Comparison of ENCODE assay signal across 26 cellular contexts in genomic region chr7:139656387-139656786, GRCh38.
A peak's percentile ranks its signal among the peaks of the same experiment; 100 is the strongest.
DNase-seq lines count a peak whose midpoint lies in the region; ATAC-seq and TF ChIP-seq lines count a peak whose summit lies in the region.
"Had no signal": no experiment of that assay in that cellular context is flagged by ENCODE, and none has a peak within 500 bp of the region (broad histone marks: within the 10 kb centered on the region; RNA-seq: fewer than 3 reads in every experiment).

No MANE protein-coding gene starts in this region.

- H3K4me3 Mint-ChIP-seq in brain (no peak overlapping the region), progenitor cell of endocrine pancreas (ENCODE audit: low read depth) (no peak overlapping the region)
- H3K4me3 Mint-ChIP-seq: neural progenitor cell; stimulated activated naive CD8-positive, alpha-beta T cell treated with anti-CD3 and anti-CD28 coated beads, Interleukin-15, Interleukin-2, amounts not matched to agents 100 ng/mL and 50 ng/mL, for 24 hours; T-cell had no signal

- H3K27me3 Mint-ChIP-seq in brain (no peaks in the 10 kb centered on the region), progenitor cell of endocrine pancreas (no peaks in the 10 kb centered on the region)
- H3K27me3 Mint-ChIP-seq: stimulated activated naive CD8-positive, alpha-beta T cell treated with anti-CD3 and anti-CD28 coated beads, Interleukin-15, Interleukin-2, amounts not matched to agents 100 ng/mL and 50 ng/mL, for 24 hours; T-cell had no signal

- ATAC-seq in foreskin keratinocyte = peak; percentile 70
- ATAC-seq in GM18498 (IDR thresholded peaks at IDR 0.05; ENCODE audit: unreplicated experiment) = no peak
- ATAC-seq: left lobe of liver, T-cell had no signal

- peak overlapping the region; percentile 71 for H3K27ac ChIP-seq in foreskin keratinocyte
- H3K27ac ChIP-seq: esophagus muscularis mucosa, neural progenitor cell, transverse colon had no signal

- no peak for TF ChIP-seq POLR2A in lower leg skin (IDR thresholded peaks at IDR 0.05)

- H3K27ac Mint-ChIP-seq in brain (peak overlapping the region in 3 of 5 experiments; percentile 63 to 89 (median 72)), progenitor cell of endocrine pancreas (peak overlapping the region; percentile 11)
- H3K27ac Mint-ChIP-seq: neural progenitor cell had no signal

- DNase-seq in NCI-H82 treated with DMSO at 0.1 percent for 48 hours (lab: John Stamatoyannopoulos, UW; ENCODE audit: unreplicated experiment) (peak; percentile 55), foreskin keratinocyte (peak; percentile 63 to 83), progenitor cell of endocrine pancreas (ENCODE audit: low spot score, unreplicated experiment) (no peak), lower leg skin (ENCODE audit: low spot score in 2 of 2) (no peak), AG08395 (ENCODE audit: low spot score) (no peak), NCI-H2107 (lab: John Stamatoyannopoulos, UW) (no peak)
- DNase-seq: activated CD4-positive, alpha-beta T cell treated with anti-CD3 and anti-CD28 coated beads for 1 hour; activated T-cell treated with anti-CD3 and anti-CD28 coated beads, Interleukin-2, amount 50 U/mL, for 1 hour; AML-193; amygdala; DMS79; effector CD8-positive, alpha-beta T cell; KG1; NCI-H1694; NCI-H69; SHP77; stimulated activated CD4-positive, alpha-beta T cell treated with anti-CD3 and anti-CD28 coated beads, Interleukin-2, amount 100 ng/mL, for 48 hours; T-cell; transverse colon had no signal

- H3K4me1 ChIP-seq in foreskin keratinocyte = peaks cover 35% of the 10 kb centered on the region

- H3K4me3 ChIP-seq in lower leg skin (ENCODE audit: low read depth, poor library complexity, severe bottlenecking) = no peak overlapping the region
- H3K4me3 ChIP-seq: esophagus muscularis mucosa, neural progenitor cell, smooth muscle cell, transverse colon had no signal

- H3K4me1 Mint-ChIP-seq in brain (peaks cover 89% of the 10 kb centered on the region), progenitor cell of endocrine pancreas (ENCODE audit: low read depth) (peaks cover 79% of the 10 kb centered on the region)

- H3K27me3 ChIP-seq in foreskin keratinocyte = no peaks in the 10 kb centered on the region
- H3K27me3 ChIP-seq: esophagus muscularis mucosa, neural progenitor cell, transverse colon had no signal

- 57 to 63% methylated on average over 6 of the region's 6 CpGs for WGBS in lower leg skin, 2 donors

- TF ChIP-seq CTCF in brain (conservative IDR thresholded peaks at IDR 0.05) (no peak), foreskin keratinocyte (conservative IDR thresholded peaks at IDR 0.05) (no peak), progenitor cell of endocrine pancreas (IDR thresholded peaks at IDR 0.05; ENCODE audit: unreplicated experiment) (no peak), lower leg skin (IDR thresholded peaks at IDR 0.05) (no peak)

- intact Hi-C loops in lower leg skin (cut with DNase I; ENCODE audit: low total_unique reads) = no loop called here

- H3K36me3 Mint-ChIP-seq in brain = no peaks in the 10 kb centered on the region
- peaks cover 8% of the 10 kb centered on the region for H3K36me3 Mint-ChIP-seq in progenitor cell of endocrine pancreas (ENCODE audit: insufficient read depth)

- H3K9me3 Mint-ChIP-seq in brain = no peaks in the 10 kb centered on the region
- H3K9me3 Mint-ChIP-seq in progenitor cell of endocrine pancreas (ENCODE audit: low read depth) = no peaks in the 10 kb centered on the region
- H3K9me3 Mint-ChIP-seq: neural progenitor cell; stimulated activated naive CD8-positive, alpha-beta T cell treated with anti-CD3 and anti-CD28 coated beads, Interleukin-15, Interleukin-2, amounts not matched to agents 100 ng/mL and 50 ng/mL, for 24 hours; T-cell had no signal

Comparison
In these comparisons a context has a peak if more than half of its experiments do, and no peak if none do; other contexts are left out.
1. DNase-seq: peak in NCI-H82 treated with DMSO at 0.1 percent for 48 hours (single experiment) and foreskin keratinocyte (2 of 2); none in progenitor cell of endocrine pancreas (single experiment), lower leg skin (0 of 2), AG08395 (single experiment) and NCI-H2107 (single experiment).